Comparison of ENCODE assay signal across 19 cellular contexts in the genomic region with DNA sequence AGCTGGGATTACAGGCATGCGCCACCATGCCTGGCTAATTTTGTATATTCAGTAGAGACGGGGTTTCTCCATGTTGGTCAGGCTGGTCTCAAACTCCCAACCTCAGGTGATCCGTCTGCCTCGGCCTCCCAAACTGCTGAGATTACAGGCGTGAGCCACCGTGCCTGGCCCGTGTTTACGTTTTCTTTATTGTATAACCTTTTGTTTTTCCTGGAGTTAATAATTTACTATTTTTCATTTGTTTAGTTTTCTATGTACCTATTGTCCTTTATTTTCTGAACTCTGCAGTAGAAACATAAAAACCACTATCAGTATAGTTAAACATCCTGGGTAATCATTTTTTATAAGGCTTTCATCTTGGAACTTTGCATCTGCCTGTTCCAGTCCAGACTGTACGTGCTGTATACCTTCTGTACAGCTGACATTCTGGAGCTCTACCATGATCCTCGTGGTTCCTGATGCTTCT.
DNase-seq lines count a peak whose midpoint lies in the region; ATAC-seq and TF ChIP-seq lines count a peak whose summit lies in the region.
"Had no signal": no experiment of that assay in that cellular context is flagged by ENCODE, and none has a peak within 500 bp of the region (broad histone marks: within the 10 kb centered on the region; RNA-seq: fewer than 3 reads in every experiment).

No MANE protein-coding gene starts in this region.

- H3K9me2 ChIP-seq in DOHH2 (replicated peaks; ENCODE audit: control insufficient read depth, low read length), result no peaks in the 10 kb centered on the region

- H3K9me3 ChIP-seq in DOHH2 (ENCODE audit: control insufficient read depth, insufficient read depth, low read length) (no peaks in the 10 kb centered on the region), colonic mucosa (no peaks in the 10 kb centered on the region), transverse colon (peaks cover 0 to 6% of the 10 kb centered on the region in 2 donors), gastroesophageal sphincter (peaks cover 0 to 11% (median 0%) of the 10 kb centered on the region in 3 donors)

- H3F3A ChIP-seq in DOHH2 (ENCODE audit: control insufficient read depth, insufficient read depth), result peaks cover 27% of the 10 kb centered on the region

- DNase-seq in COLO668 (lab: John Stamatoyannopoulos, UW; ENCODE audit: unreplicated experiment), result peak; percentile 2
- peak; percentile 24 for DNase-seq in colonic mucosa
- DNase-seq in transverse colon, result peak; percentile 13
- no peak for DNase-seq in C1 segment of cervical spinal cord (lab: John Stamatoyannopoulos, UW)
- no peak for DNase-seq in CD1c-positive myeloid dendritic cell (ENCODE audit: extremely low spot score)
- no peak for DNase-seq in pons (ENCODE audit: low spot score)
- DNase-seq: Caco-2; CD4-positive, CD25-positive, alpha-beta regulatory T cell; CD8-positive, alpha-beta memory T cell; DMS79 treated with DMSO at 0.1 percent for 48 hours; EL; GOT3; H7 had no signal

- H3K27me3 ChIP-seq in DOHH2 (ENCODE audit: control insufficient read depth, low read length) (no peaks in the 10 kb centered on the region), colonic mucosa (no peaks in the 10 kb centered on the region), transverse colon (no peaks in the 10 kb centered on the region), gastroesophageal sphincter (no peaks in the 10 kb centered on the region)
- H3K27me3 ChIP-seq: BLaER1 had no signal

- intact Hi-C loops in colonic mucosa (cut with DNase I), result no loop called here
- intact Hi-C loops in transverse colon (cut with DNase I; ENCODE audit: low total_unique reads), result no loop called here

- in situ Hi-C loops in transverse colon (cut with MboI; ENCODE audit: low pct_ligation_motif_present in 1 of 4, low pct_unique_long_range_greater_than_20kb in 1 of 4, low sequenced_read_pairs in 3 of 4), result no loop called here

- no peaks in the 10 kb centered on the region for H4K20me1 ChIP-seq in DOHH2 (ENCODE audit: control insufficient read depth, insufficient read depth, low read depth, low read length)
- H4K20me1 ChIP-seq: BLaER1 had no signal

- 60 to 65% methylated on average over 10 of the region's 10 CpGs for WGBS in transverse colon (ENCODE audit: low coverage in 1 of 2), 2 donors
- WGBS in gastroesophageal sphincter (ENCODE audit: low coverage in 1 of 2), 2 donors, result 91 to 98% methylated on average over 9 of the region's 10 CpGs

- TF ChIP-seq EP300 in transverse colon (IDR thresholded peaks at IDR 0.05; ENCODE audit: low read depth) (no peak), gastroesophageal sphincter (IDR thresholded peaks at IDR 0.05) (no peak)

- H3K27ac ChIP-seq in DOHH2 (ENCODE audit: low read depth, low read length) (peak overlapping the region; percentile 30), colonic mucosa (no peak overlapping the region), transverse colon (peak overlapping the region in 1 of 4 donors; percentile 24), gastroesophageal sphincter (no peak overlapping the region)
- H3K27ac ChIP-seq: BLaER1, KMS-11 had no signal

- H3K4me3 ChIP-seq in DOHH2 (ENCODE audit: low read length) (no peak overlapping the region), colonic mucosa (no peak overlapping the region), transverse colon (no peak overlapping the region), gastroesophageal sphincter (no peak overlapping the region)
- H3K4me3 ChIP-seq: BLaER1, GM12878 had no signal

- H3K36me3 ChIP-seq in DOHH2 (ENCODE audit: control insufficient read depth, low read length) (peaks cover 8% of the 10 kb centered on the region), colonic mucosa (no peaks in the 10 kb centered on the region), transverse colon (no peaks in the 10 kb centered on the region), gastroesophageal sphincter (no peaks in the 10 kb centered on the region)
- H3K36me3 ChIP-seq: BLaER1 had no signal

- no peak overlapping the region for H3K4me2 ChIP-seq in DOHH2 (ENCODE audit: low read length)
- H3K4me2 ChIP-seq: BLaER1, KMS-11 had no signal

- no peak for TF ChIP-seq POLR2A in transverse colon (IDR thresholded peaks at IDR 0.05)
- no peak for TF ChIP-seq POLR2A in gastroesophageal sphincter (IDR thresholded peaks at IDR 0.05)

- ATAC-seq in gastroesophageal sphincter, result no peak
- ATAC-seq: GM12878, HCT116 had no signal

- no peak overlapping the region for H3K9ac ChIP-seq in colonic mucosa (ENCODE audit: low read depth in 2 of 2, low read length in 2 of 2)
- H3K9ac ChIP-seq: BLaER1, KMS-11 had no signal

- peaks cover 85% of the 10 kb centered on the region for H3K4me1 ChIP-seq in DOHH2 (ENCODE audit: control insufficient read depth, low read length)
- H3K4me1 ChIP-seq in colonic mucosa, result no peaks in the 10 kb centered on the region
- peaks cover 0 to 16% (median 10%) of the 10 kb centered on the region in 4 donors for H3K4me1 ChIP-seq in transverse colon
- H3K4me1 ChIP-seq in gastroesophageal sphincter, result no peaks in the 10 kb centered on the region
- H3K4me1 ChIP-seq: BLaER1 had no signal

- H3K79me2 ChIP-seq in DOHH2 (ENCODE audit: control insufficient read depth, low read length), result peaks cover 92% of the 10 kb centered on the region

- no peak for TF ChIP-seq CTCF in DOHH2 (IDR thresholded peaks at IDR 0.05; ENCODE audit: low read depth, low read length, poor library complexity, severe bottlenecking)
- no peak for TF ChIP-seq CTCF in colonic mucosa (IDR thresholded peaks at IDR 0.05)
- TF ChIP-seq CTCF in transverse colon (IDR thresholded peaks at IDR 0.05), result no peak
- no peak for TF ChIP-seq CTCF in gastroesophageal sphincter (IDR thresholded peaks at IDR 0.05)

Comparison
In these comparisons a context has a peak if more than half of its experiments do, and no peak if none do; other contexts are left out.
1. DNase-seq: peak in COLO668 (single experiment), colonic mucosa (single experiment) and transverse colon (single experiment); none in C1 segment of cervical spinal cord (0 of 14), CD1c-positive myeloid dendritic cell (single experiment) and pons (single experiment).